In genomic region chr1:199619202-199619601, GRCh38 we compare ENCODE assay signal across 29 cellular contexts.
"Had no signal": no experiment of that assay in that cellular context is flagged by ENCODE, and none has a peak within 500 bp of the region (broad histone marks: within the 10 kb centered on the region; RNA-seq: fewer than 3 reads in every experiment).

No MANE protein-coding gene starts in this region.

- H3K27ac ChIP-seq: body of pancreas, coronary artery, dorsolateral prefrontal cortex, gastroesophageal sphincter, hepatocyte, spleen, transverse colon, vagina had no signal

- H3K27ac Mint-ChIP-seq: activated B cell treated with CpG ODN at 0.5 μM for 24 hours; activated CD8-positive, alpha-beta T cell treated with anti-CD3 and anti-CD28 coated beads for 36 hours; activated naive CD4-positive, alpha-beta T cell treated with anti-CD3 and anti-CD28 coated beads, Interleukin-2, amount 50 U/mL, for 24 hours; activated T-helper 17 cell treated with anti-CD3 and anti-CD28 coated beads, Interleukin-2, amount 50 U/mL, for 72 hours; naive thymus-derived CD4-positive, alpha-beta T cell; T-helper 17 cell had no signal

- ATAC-seq: activated CD8-positive, alpha-beta T cell treated with anti-CD3 and anti-CD28 coated beads for 36 hours; activated T-cell treated with anti-CD3 and anti-CD28 coated beads, Interleukin-2, amount 50 U/mL, for 4 hours; activated T-helper 17 cell treated with anti-CD3 and anti-CD28 coated beads, Interleukin-2, amount 50 U/mL, for 72 hours; body of pancreas; gastroesophageal sphincter; naive thymus-derived CD4-positive, alpha-beta T cell; right cardiac atrium; T-helper 17 cell had no signal

- H3K9me3 Mint-ChIP-seq: activated B cell treated with CpG ODN at 0.5 μM for 24 hours; activated CD8-positive, alpha-beta T cell treated with anti-CD3 and anti-CD28 coated beads for 36 hours; activated naive CD4-positive, alpha-beta T cell treated with anti-CD3 and anti-CD28 coated beads, Interleukin-2, amount 50 U/mL, for 24 hours; activated T-cell treated with anti-CD3 and anti-CD28 coated beads, Interleukin-2, amount 50 U/mL, for 4 hours; neural crest cell had no signal

- H3K36me3 ChIP-seq: gastroesophageal sphincter, spleen, transverse colon, vagina had no signal

- DNase-seq: activated B cell treated with CpG ODN at 0.5 μM for 24 hours; activated CD4-positive, alpha-beta T cell treated with anti-CD3 and anti-CD28 coated beads, Interleukin-2, amount 50 U/mL, for 1 hour; activated CD8-positive, alpha-beta T cell treated with anti-CD3 and anti-CD28 coated beads for 36 hours; activated gamma-delta T cell treated with Interleukin-2 at 50 U/mL for 16 hours; activated T-cell treated with anti-CD3 and anti-CD28 coated beads, Interleukin-2, amount 50 U/mL, for 4 hours; aorta; body of pancreas; cerebellar nuclear complex; dorsolateral prefrontal cortex; effector memory CD4-positive, alpha-beta T cell; erythroblast; left cardiac atrium; mammary epithelial cell; midbrain; naive thymus-derived CD4-positive, alpha-beta T cell; occipital lobe; right cardiac atrium; spleen; stimulated activated naive CD4-positive, alpha-beta T cell treated with Interleukin-2 at 50 U/mL for 16 hours; T-helper 17 cell; T1000; transverse colon had no signal

- H3K36me3 Mint-ChIP-seq: activated naive CD4-positive, alpha-beta T cell treated with anti-CD3 and anti-CD28 coated beads, Interleukin-2, amount 50 U/mL, for 24 hours had no signal

- H3K9me3 ChIP-seq: body of pancreas, gastroesophageal sphincter, spleen, transverse colon, vagina had no signal

- H3K27me3 ChIP-seq: body of pancreas, dorsolateral prefrontal cortex, gastroesophageal sphincter, hepatocyte, spleen, transverse colon, vagina had no signal

- H3K4me1 Mint-ChIP-seq: activated B cell treated with CpG ODN at 0.5 μM for 24 hours; activated naive CD4-positive, alpha-beta T cell treated with anti-CD3 and anti-CD28 coated beads, Interleukin-2, amount 50 U/mL, for 24 hours; activated T-helper 17 cell treated with anti-CD3 and anti-CD28 coated beads, Interleukin-2, amount 50 U/mL, for 72 hours; neural crest cell; T-helper 17 cell had no signal

- H3K4me3 ChIP-seq: body of pancreas, coronary artery, dorsolateral prefrontal cortex, gastroesophageal sphincter, hepatocyte, spleen, transverse colon, vagina had no signal

- H3K4me3 Mint-ChIP-seq: activated B cell treated with CpG ODN at 0.5 μM for 24 hours; activated CD8-positive, alpha-beta T cell treated with anti-CD3 and anti-CD28 coated beads for 36 hours; activated naive CD4-positive, alpha-beta T cell treated with anti-CD3 and anti-CD28 coated beads, Interleukin-2, amount 50 U/mL, for 24 hours; activated T-cell treated with anti-CD3 and anti-CD28 coated beads, Interleukin-2, amount 50 U/mL, for 4 hours; activated T-helper 17 cell treated with anti-CD3 and anti-CD28 coated beads, Interleukin-2, amount 50 U/mL, for 72 hours; naive thymus-derived CD4-positive, alpha-beta T cell; neural crest cell; T-helper 17 cell had no signal

- H3K27me3 Mint-ChIP-seq: activated B cell treated with CpG ODN at 0.5 μM for 24 hours had no signal

- H3K4me1 ChIP-seq: body of pancreas, gastroesophageal sphincter, spleen, transverse colon, vagina had no signal
